Comparison of ENCODE assay signal across 1 cellular context in the genomic region with DNA sequence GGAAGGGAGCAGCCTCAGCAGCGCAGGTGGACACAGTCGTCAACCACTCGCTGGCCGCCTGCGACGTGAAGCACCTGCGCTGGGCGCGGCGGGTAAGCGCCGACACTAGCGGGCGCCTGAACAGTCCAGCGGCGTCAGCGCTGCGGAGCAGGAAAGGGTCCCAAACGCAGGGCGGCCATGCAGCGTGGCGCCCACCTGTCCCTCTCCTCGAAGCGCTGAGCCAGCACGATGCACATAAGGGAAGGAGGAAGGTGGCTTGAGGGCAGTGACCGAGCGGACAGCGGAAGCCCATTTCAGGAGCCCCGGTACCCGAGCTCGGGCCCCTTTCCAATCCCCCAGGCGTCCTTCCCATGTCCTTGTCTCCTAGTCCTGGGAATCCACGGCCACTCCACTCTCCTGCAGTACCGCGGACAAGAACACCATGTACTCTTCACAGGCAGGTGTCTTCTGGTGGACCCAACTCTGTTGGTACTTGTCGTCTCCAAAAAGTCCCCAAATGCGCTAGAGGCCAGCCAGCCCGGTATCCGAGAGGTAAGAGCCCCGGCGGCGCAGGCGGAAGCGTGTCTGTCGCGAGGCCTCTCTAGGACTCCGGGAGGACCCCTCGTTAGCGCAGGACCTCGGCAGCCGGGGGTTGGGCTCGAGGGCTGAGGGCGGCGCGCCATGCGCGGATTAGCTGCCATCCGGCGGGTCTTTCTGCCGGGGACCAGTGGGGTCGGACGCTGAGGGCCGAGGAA.
TF ChIP-seq lines count a peak whose summit lies in the region.

No MANE protein-coding gene starts in this region.

TF ChIP-seq in WTC11, 78 proteins besides CTCF, POLR2A, EP300 and RAD21 (continued from another document and continues in another):
- peak; percentile 96 for TF ChIP-seq ZBTB21 (CRISPR knock-in tag; IDR thresholded peaks at IDR 0.05; ENCODE audit: borderline replicate concordance)
- TF ChIP-seq TP53 (CRISPR knock-in tag; IDR thresholded peaks at IDR 0.05): peak; percentile 96
- TF ChIP-seq GTF2I (CRISPR knock-in tag; conservative IDR thresholded peaks at IDR 0.05): no peak
- no peak for TF ChIP-seq OVOL2 (CRISPR knock-in tag; IDR thresholded peaks at IDR 0.05; ENCODE audit: borderline replicate concordance)
- no peak for TF ChIP-seq ZNF671 (CRISPR knock-in tag; IDR thresholded peaks at IDR 0.05)
- peak; percentile 89 for TF ChIP-seq NR2C2 (CRISPR knock-in tag; IDR thresholded peaks at IDR 0.05)
- TF ChIP-seq, protein P1, sequence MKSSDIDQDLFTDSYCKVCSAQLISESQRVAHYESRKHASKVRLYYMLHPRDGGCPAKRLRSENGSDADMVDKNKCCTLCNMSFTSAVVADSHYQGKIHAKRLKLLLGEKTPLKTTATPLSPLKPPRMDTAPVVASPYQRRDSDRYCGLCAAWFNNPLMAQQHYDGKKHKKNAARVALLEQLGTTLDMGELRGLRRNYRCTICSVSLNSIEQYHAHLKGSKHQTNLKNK (CRISPR knock-in tag; IDR thresholded peaks at IDR 0.05): no peak
- TF ChIP-seq, protein P2, sequence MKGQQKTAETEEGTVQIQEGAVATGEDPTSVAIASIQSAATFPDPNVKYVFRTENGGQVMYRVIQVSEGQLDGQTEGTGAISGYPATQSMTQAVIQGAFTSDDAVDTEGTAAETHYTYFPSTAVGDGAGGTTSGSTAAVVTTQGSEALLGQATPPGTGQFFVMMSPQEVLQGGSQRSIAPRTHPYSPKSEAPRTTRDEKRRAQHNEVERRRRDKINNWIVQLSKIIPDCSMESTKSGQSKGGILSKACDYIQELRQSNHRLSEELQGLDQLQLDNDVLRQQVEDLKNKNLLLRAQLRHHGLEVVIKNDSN (CRISPR knock-in tag; IDR thresholded peaks at IDR 0.05): peak; percentile 88; the same call in 1 of the 2 replicates
- TF ChIP-seq FOXJ3 (CRISPR knock-in tag; IDR thresholded peaks at IDR 0.05; ENCODE audit: borderline replicate concordance): peak; percentile 90
- TF ChIP-seq CREB1 (CRISPR knock-in tag; IDR thresholded peaks at IDR 0.05): peak; percentile 96
- TF ChIP-seq KAT7 (CRISPR knock-in tag; IDR thresholded peaks at IDR 0.05; ENCODE audit: borderline replicate concordance): peak; percentile 77
- TF ChIP-seq, protein P3, sequence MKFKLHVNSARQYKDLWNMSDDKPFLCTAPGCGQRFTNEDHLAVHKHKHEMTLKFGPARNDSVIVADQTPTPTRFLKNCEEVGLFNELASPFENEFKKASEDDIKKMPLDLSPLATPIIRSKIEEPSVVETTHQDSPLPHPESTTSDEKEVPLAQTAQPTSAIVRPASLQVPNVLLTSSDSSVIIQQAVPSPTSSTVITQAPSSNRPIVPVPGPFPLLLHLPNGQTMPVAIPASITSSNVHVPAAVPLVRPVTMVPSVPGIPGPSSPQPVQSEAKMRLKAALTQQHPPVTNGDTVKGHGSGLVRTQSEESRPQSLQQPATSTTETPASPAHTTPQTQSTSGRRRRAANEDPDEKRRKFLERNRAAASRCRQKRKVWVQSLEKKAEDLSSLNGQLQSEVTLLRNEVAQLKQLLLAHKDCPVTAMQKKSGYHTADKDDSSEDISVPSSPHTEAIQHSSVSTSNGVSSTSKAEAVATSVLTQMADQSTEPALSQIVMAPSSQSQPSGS (CRISPR knock-in tag; IDR thresholded peaks at IDR 0.05; ENCODE audit: borderline replicate concordance, low read depth): peak; percentile 97
- TF ChIP-seq ZNF263 (CRISPR knock-in tag; IDR thresholded peaks at IDR 0.05; ENCODE audit: low read depth): peak; percentile 76; the same call in 1 of the 2 replicates
- TF ChIP-seq FOXP1 (CRISPR knock-in tag; IDR thresholded peaks at IDR 0.05; ENCODE audit: borderline replicate concordance): peak; percentile 99
- TF ChIP-seq, protein P4, sequence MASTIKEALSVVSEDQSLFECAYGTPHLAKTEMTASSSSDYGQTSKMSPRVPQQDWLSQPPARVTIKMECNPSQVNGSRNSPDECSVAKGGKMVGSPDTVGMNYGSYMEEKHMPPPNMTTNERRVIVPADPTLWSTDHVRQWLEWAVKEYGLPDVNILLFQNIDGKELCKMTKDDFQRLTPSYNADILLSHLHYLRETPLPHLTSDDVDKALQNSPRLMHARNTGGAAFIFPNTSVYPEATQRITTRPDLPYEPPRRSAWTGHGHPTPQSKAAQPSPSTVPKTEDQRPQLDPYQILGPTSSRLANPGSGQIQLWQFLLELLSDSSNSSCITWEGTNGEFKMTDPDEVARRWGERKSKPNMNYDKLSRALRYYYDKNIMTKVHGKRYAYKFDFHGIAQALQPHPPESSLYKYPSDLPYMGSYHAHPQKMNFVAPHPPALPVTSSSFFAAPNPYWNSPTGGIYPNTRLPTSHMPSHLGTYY (CRISPR knock-in tag; IDR thresholded peaks at IDR 0.05): no peak
- TF ChIP-seq, protein P5, sequence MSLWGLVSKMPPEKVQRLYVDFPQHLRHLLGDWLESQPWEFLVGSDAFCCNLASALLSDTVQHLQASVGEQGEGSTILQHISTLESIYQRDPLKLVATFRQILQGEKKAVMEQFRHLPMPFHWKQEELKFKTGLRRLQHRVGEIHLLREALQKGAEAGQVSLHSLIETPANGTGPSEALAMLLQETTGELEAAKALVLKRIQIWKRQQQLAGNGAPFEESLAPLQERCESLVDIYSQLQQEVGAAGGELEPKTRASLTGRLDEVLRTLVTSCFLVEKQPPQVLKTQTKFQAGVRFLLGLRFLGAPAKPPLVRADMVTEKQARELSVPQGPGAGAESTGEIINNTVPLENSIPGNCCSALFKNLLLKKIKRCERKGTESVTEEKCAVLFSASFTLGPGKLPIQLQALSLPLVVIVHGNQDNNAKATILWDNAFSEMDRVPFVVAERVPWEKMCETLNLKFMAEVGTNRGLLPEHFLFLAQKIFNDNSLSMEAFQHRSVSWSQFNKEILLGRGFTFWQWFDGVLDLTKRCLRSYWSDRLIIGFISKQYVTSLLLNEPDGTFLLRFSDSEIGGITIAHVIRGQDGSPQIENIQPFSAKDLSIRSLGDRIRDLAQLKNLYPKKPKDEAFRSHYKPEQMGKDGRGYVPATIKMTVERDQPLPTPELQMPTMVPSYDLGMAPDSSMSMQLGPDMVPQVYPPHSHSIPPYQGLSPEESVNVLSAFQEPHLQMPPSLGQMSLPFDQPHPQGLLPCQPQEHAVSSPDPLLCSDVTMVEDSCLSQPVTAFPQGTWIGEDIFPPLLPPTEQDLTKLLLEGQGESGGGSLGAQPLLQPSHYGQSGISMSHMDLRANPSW (CRISPR knock-in tag; conservative IDR thresholded peaks at IDR 0.05; ENCODE audit: low read depth): no peak
- peak; percentile 95 for TF ChIP-seq ZNF232 (CRISPR knock-in tag; IDR thresholded peaks at IDR 0.05)
- no peak for TF ChIP-seq SOX15 (CRISPR knock-in tag; IDR thresholded peaks at IDR 0.05)
- TF ChIP-seq, protein P6, sequence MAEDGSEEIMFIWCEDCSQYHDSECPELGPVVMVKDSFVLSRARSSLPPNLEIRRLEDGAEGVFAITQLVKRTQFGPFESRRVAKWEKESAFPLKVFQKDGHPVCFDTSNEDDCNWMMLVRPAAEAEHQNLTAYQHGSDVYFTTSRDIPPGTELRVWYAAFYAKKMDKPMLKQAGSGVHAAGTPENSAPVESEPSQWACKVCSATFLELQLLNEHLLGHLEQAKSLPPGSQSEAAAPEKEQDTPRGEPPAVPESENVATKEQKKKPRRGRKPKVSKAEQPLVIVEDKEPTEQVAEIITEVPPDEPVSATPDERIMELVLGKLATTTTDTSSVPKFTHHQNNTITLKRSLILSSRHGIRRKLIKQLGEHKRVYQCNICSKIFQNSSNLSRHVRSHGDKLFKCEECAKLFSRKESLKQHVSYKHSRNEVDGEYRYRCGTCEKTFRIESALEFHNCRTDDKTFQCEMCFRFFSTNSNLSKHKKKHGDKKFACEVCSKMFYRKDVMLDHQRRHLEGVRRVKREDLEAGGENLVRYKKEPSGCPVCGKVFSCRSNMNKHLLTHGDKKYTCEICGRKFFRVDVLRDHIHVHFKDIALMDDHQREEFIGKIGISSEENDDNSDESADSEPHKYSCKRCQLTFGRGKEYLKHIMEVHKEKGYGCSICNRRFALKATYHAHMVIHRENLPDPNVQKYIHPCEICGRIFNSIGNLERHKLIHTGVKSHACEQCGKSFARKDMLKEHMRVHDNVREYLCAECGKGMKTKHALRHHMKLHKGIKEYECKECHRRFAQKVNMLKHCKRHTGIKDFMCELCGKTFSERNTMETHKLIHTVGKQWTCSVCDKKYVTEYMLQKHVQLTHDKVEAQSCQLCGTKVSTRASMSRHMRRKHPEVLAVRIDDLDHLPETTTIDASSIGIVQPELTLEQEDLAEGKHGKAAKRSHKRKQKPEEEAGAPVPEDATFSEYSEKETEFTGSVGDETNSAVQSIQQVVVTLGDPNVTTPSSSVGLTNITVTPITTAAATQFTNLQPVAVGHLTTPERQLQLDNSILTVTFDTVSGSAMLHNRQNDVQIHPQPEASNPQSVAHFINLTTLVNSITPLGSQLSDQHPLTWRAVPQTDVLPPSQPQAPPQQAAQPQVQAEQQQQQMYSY (CRISPR knock-in tag; IDR thresholded peaks at IDR 0.05): peak; percentile 85
- TF ChIP-seq NFYB (CRISPR knock-in tag; conservative IDR thresholded peaks at IDR 0.05; ENCODE audit: low read depth): peak; percentile 59
- TF ChIP-seq NFATC4 (CRISPR knock-in tag; IDR thresholded peaks at IDR 0.05): no peak
- peak; percentile 97 for TF ChIP-seq TEAD1 (CRISPR knock-in tag; IDR thresholded peaks at IDR 0.05)
- TF ChIP-seq, protein P7, sequence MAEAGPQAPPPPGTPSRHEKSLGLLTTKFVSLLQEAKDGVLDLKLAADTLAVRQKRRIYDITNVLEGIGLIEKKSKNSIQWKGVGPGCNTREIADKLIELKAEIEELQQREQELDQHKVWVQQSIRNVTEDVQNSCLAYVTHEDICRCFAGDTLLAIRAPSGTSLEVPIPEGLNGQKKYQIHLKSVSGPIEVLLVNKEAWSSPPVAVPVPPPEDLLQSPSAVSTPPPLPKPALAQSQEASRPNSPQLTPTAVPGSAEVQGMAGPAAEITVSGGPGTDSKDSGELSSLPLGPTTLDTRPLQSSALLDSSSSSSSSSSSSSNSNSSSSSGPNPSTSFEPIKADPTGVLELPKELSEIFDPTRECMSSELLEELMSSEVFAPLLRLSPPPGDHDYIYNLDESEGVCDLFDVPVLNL (CRISPR knock-in tag; IDR thresholded peaks at IDR 0.05; ENCODE audit: borderline replicate concordance, low read depth): peak; percentile 97
- TF ChIP-seq NR3C1 (CRISPR knock-in tag; conservative IDR thresholded peaks at IDR 0.05; ENCODE audit: low read depth): no peak; the same call in 1 of the 2 replicates
- TF ChIP-seq RORB (CRISPR knock-in tag; IDR thresholded peaks at IDR 0.05): no peak
- TF ChIP-seq ZNF317 (CRISPR knock-in tag; IDR thresholded peaks at IDR 0.05; ENCODE audit: borderline replicate concordance, low read depth): peak; percentile 76; the same call in 1 of the 2 replicates
- TF ChIP-seq, protein P8, sequence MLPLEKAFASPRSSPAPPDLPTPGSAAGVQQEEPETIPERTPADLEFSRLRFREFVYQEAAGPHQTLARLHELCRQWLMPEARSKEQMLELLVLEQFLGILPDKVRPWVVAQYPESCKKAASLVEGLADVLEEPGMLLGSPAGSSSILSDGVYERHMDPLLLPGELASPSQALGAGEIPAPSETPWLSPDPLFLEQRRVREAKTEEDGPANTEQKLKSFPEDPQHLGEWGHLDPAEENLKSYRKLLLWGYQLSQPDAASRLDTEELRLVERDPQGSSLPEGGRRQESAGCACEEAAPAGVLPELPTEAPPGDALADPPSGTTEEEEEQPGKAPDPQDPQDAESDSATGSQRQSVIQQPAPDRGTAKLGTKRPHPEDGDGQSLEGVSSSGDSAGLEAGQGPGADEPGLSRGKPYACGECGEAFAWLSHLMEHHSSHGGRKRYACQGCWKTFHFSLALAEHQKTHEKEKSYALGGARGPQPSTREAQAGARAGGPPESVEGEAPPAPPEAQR (CRISPR knock-in tag; IDR thresholded peaks at IDR 0.05): no peak
- TF ChIP-seq, protein P9, sequence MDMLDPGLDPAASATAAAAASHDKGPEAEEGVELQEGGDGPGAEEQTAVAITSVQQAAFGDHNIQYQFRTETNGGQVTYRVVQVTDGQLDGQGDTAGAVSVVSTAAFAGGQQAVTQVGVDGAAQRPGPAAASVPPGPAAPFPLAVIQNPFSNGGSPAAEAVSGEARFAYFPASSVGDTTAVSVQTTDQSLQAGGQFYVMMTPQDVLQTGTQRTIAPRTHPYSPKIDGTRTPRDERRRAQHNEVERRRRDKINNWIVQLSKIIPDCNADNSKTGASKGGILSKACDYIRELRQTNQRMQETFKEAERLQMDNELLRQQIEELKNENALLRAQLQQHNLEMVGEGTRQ (CRISPR knock-in tag; IDR thresholded peaks at IDR 0.05): peak; percentile 52
- no peak for TF ChIP-seq JAZF1 (CRISPR knock-in tag; IDR thresholded peaks at IDR 0.05)
- TF ChIP-seq, protein P10, sequence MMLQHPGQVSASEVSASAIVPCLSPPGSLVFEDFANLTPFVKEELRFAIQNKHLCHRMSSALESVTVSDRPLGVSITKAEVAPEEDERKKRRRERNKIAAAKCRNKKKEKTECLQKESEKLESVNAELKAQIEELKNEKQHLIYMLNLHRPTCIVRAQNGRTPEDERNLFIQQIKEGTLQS (CRISPR knock-in tag; conservative IDR thresholded peaks at IDR 0.05): peak; percentile 94
- TF ChIP-seq FOXK1 (CRISPR knock-in tag; IDR thresholded peaks at IDR 0.05): peak; percentile 95
- TF ChIP-seq ZNF416 (CRISPR knock-in tag; IDR thresholded peaks at IDR 0.05): no peak
- TF ChIP-seq SP1 (CRISPR knock-in tag; conservative IDR thresholded peaks at IDR 0.05): peak; percentile 72; the same call in 1 of the 2 replicates
- TF ChIP-seq NFE2L1 (CRISPR knock-in tag; IDR thresholded peaks at IDR 0.05): peak; percentile 95
- TF ChIP-seq RELA (CRISPR knock-in tag; IDR thresholded peaks at IDR 0.05; ENCODE audit: borderline replicate concordance): peak; percentile 97
- TF ChIP-seq MYBL2 (CRISPR knock-in tag; IDR thresholded peaks at IDR 0.05): peak; percentile 97
- no peak for TF ChIP-seq MXD4 (CRISPR knock-in tag; IDR thresholded peaks at IDR 0.05; ENCODE audit: borderline replicate concordance)
- TF ChIP-seq, protein P11, sequence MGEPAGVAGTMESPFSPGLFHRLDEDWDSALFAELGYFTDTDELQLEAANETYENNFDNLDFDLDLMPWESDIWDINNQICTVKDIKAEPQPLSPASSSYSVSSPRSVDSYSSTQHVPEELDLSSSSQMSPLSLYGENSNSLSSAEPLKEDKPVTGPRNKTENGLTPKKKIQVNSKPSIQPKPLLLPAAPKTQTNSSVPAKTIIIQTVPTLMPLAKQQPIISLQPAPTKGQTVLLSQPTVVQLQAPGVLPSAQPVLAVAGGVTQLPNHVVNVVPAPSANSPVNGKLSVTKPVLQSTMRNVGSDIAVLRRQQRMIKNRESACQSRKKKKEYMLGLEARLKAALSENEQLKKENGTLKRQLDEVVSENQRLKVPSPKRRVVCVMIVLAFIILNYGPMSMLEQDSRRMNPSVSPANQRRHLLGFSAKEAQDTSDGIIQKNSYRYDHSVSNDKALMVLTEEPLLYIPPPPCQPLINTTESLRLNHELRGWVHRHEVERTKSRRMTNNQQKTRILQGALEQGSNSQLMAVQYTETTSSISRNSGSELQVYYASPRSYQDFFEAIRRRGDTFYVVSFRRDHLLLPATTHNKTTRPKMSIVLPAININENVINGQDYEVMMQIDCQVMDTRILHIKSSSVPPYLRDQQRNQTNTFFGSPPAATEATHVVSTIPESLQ (CRISPR knock-in tag; IDR thresholded peaks at IDR 0.05): no peak
- TF ChIP-seq, protein P12, sequence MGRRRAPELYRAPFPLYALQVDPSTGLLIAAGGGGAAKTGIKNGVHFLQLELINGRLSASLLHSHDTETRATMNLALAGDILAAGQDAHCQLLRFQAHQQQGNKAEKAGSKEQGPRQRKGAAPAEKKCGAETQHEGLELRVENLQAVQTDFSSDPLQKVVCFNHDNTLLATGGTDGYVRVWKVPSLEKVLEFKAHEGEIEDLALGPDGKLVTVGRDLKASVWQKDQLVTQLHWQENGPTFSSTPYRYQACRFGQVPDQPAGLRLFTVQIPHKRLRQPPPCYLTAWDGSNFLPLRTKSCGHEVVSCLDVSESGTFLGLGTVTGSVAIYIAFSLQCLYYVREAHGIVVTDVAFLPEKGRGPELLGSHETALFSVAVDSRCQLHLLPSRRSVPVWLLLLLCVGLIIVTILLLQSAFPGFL (CRISPR knock-in tag; IDR thresholded peaks at IDR 0.05; ENCODE audit: borderline replicate concordance): peak; percentile 95; the same call in 1 of the 2 replicates
- no peak for TF ChIP-seq GRHL2 (CRISPR knock-in tag; IDR thresholded peaks at IDR 0.05; ENCODE audit: insufficient replicate concordance, severe bottlenecking)
